Comparison of ENCODE assay signal across 1 cellular context in genomic region chr12:47905313-47905730, GRCh38.
A peak's percentile ranks its signal among the peaks of the same experiment; 100 is the strongest.
TF ChIP-seq lines count a peak whose summit lies in the region.

No MANE protein-coding gene starts in this region.

TF ChIP-seq in H1, 55 proteins besides CTCF, POLR2A, EP300 and RAD21 (continued from another document):
- TF ChIP-seq RNF2 (IDR thresholded peaks at IDR 0.05; ENCODE audit: borderline replicate concordance, low read depth, low read length, missing control alignments, poor library complexity, severe bottlenecking) = no peak
- TF ChIP-seq JUND (IDR thresholded peaks at IDR 0.05; ENCODE audit: low read length) = 0 out of 2 replicates have a peak, but pooled peaks have one; percentile 1
- TF ChIP-seq TAF7 (optimal IDR thresholded peaks at IDR 0.05; ENCODE audit: borderline replicate concordance, low read depth, low read length) = no peak
- TF ChIP-seq RBBP5 (IDR thresholded peaks at IDR 0.05; ENCODE audit: borderline replicate concordance, low read depth, low read length) = peak; percentile 30; the same call in 1 of the 2 replicates
- TF ChIP-seq SRF (IDR thresholded peaks at IDR 0.05; ENCODE audit: low read depth, low read length) = no peak
- no peak for TF ChIP-seq KDM1A (IDR thresholded peaks at IDR 0.05; ENCODE audit: borderline replicate concordance, low read length)
- no peak for TF ChIP-seq NANOG (IDR thresholded peaks at IDR 0.05; ENCODE audit: insufficient read depth, low read depth, low read length, poor library complexity, severe bottlenecking)
- no peak for TF ChIP-seq HDAC6 (IDR thresholded peaks at IDR 0.05; ENCODE audit: low read depth, low read length)
- no peak for TF ChIP-seq BACH1 (IDR thresholded peaks at IDR 0.05; ENCODE audit: low read length)
- TF ChIP-seq TCF12 (IDR thresholded peaks at IDR 0.05; ENCODE audit: low read depth, low read length) = peak; percentile 84; the same call in 1 of the 2 replicates
- TF ChIP-seq ATF2 (IDR thresholded peaks at IDR 0.05; ENCODE audit: low read length) = 0 out of 2 replicates have a peak, but pooled peaks have one; percentile 51
- TF ChIP-seq ZNF274 (IDR thresholded peaks at IDR 0.05; ENCODE audit: borderline replicate concordance, extremely low read depth, low read length) = no peak
- TF ChIP-seq SIRT6 (IDR thresholded peaks at IDR 0.05; ENCODE audit: low read length) = no peak
- TF ChIP-seq CREB1 (IDR thresholded peaks at IDR 0.05) = peak; percentile 79
- no peak for TF ChIP-seq EGR1 (IDR thresholded peaks at IDR 0.05; ENCODE audit: borderline replicate concordance, low read depth, low read length)
- TF ChIP-seq SIN3A (conservative IDR thresholded peaks at IDR 0.05 in 1 of 2, IDR thresholded peaks at IDR 0.05 in 1 of 2; ENCODE audit: low read depth in 1 of 2, low read length in 2 of 2) = no peak
- TF ChIP-seq PHF8 (conservative IDR thresholded peaks at IDR 0.05; ENCODE audit: low read depth, low read length) = peak; percentile 15; the same call in 1 of the 2 replicates
- TF ChIP-seq SP2 (IDR thresholded peaks at IDR 0.05; ENCODE audit: low read length) = no peak
- 0 out of 2 replicates have a peak, but pooled peaks have one; percentile 24 for TF ChIP-seq YY1 (IDR thresholded peaks at IDR 0.05; ENCODE audit: low read depth, low read length)
- TF ChIP-seq SIX5 (IDR thresholded peaks at IDR 0.05; ENCODE audit: low read depth, low read length) = no peak
- no peak for TF ChIP-seq MAFK (IDR thresholded peaks at IDR 0.05; ENCODE audit: low read depth, low read length)
- TF ChIP-seq KDM4A (IDR thresholded peaks at IDR 0.05; ENCODE audit: low read depth, low read length, severe bottlenecking) = peak; percentile 69
- TF ChIP-seq HDAC2 (IDR thresholded peaks at IDR 0.05; ENCODE audit: borderline replicate concordance in 1 of 2, low read depth in 2 of 2, low read length in 2 of 2) = no peak
- peak; percentile 41; the same call in 1 of the 2 replicates for TF ChIP-seq GTF2F1 (IDR thresholded peaks at IDR 0.05; ENCODE audit: borderline replicate concordance, low read depth, low read length)
- peak; percentile 23 for TF ChIP-seq ASH2L (IDR thresholded peaks at IDR 0.05; ENCODE audit: low read length)
- no peak for TF ChIP-seq NRF1 (IDR thresholded peaks at IDR 0.05; ENCODE audit: low read depth, low read length)
- TF ChIP-seq JUN (IDR thresholded peaks at IDR 0.05; ENCODE audit: low read depth, low read length) = no peak
- TF ChIP-seq SP4 (IDR thresholded peaks at IDR 0.05; ENCODE audit: low read length) = 0 out of 2 replicates have a peak, but pooled peaks have one; percentile 12
- TF ChIP-seq BCL11A (IDR thresholded peaks at IDR 0.05; ENCODE audit: low read depth in 2 of 2, low read length in 2 of 2) = no peak
- no peak for TF ChIP-seq SAP30 (IDR thresholded peaks at IDR 0.05; ENCODE audit: insufficient read depth, insufficient replicate concordance, low read length)
- TF ChIP-seq CEBPB (IDR thresholded peaks at IDR 0.05; ENCODE audit: low read depth, low read length) = peak; percentile 59; the same call in 1 of the 2 replicates
- TF ChIP-seq TAF1 (IDR thresholded peaks at IDR 0.05; ENCODE audit: low read depth, low read length) = peak; percentile 25; the same call in 1 of the 2 replicates
- peak; percentile 84 for TF ChIP-seq MAX (IDR thresholded peaks at IDR 0.05)
- TF ChIP-seq CBX5 (IDR thresholded peaks at IDR 0.05; ENCODE audit: low read depth, low read length) = no peak
TF ChIP-seq in H1: peak in this region for 14.
